ENCODE assay signal across 35 cellular contexts in the genomic region with DNA sequence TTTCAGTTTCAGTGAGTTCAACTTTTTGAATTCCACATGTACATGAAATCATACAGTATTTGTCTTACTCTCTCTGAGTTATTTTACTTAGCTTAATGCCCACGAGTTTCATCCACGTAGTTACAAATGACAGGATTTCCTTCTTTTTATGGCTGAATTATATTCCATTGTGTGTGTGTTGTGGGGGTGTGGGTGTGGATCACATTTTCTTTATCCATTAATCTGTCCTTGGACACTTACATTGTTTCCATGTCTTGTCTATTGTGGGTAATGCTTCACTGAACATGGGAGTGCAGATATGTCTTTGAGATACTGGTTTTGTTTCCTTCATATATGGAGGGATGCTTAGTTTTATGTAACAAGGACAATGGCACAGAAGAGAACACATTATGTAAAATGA.
"Had no signal": no experiment of that assay in that cellular context is flagged by ENCODE, and none has a peak within 500 bp of the region (broad histone marks: within the 10 kb centered on the region; RNA-seq: fewer than 3 reads in every experiment).

No MANE protein-coding gene starts in this region.

- H3K36me3 ChIP-seq: MG63 had no signal

- DNase-seq: Karpas-422, Kasumi-1, KG1, MG63, MM.1S, MV-4-11, NCI-H1048, NCI-H1092, NCI-H1092 treated with DMSO at 0.1 percent for 48 hours, NCI-H1105, NCI-H1105 treated with DMSO at 0.1 percent for 48 hours, NCI-H1417, NCI-H1417 treated with DMSO at 0.1 percent for 48 hours, NCI-H1436, NCI-H1436 treated with DMSO at 0.1 percent for 48 hours, NCI-H146, NCI-H1694, NCI-H1694 treated with DMSO at 0.1 percent for 48 hours, NCI-H187, NCI-H187 treated with DMSO at 0.1 percent for 48 hours, NCI-H1930, NCI-H2029, NCI-H2029 treated with DMSO at 0.1 percent for 48 hours, NCI-H2081, NCI-H2081 treated with DMSO at 0.1 percent for 48 hours, NCI-H2107, NCI-H2171, NCI-H2171 treated with DMSO at 0.1 percent for 48 hours, NCI-H2227 treated with DMSO at 0.1 percent for 48 hours, NCI-H226, NCI-H345, NCI-H446, NCI-H446 treated with DMSO at 0.1 percent for 48 hours, NCI-H510A had no signal

- H3K27me3 ChIP-seq: MG63 had no signal

- H3K4me3 ChIP-seq: MG63 had no signal

- H3K4me2 ChIP-seq: KMS-11 had no signal

- H3K9ac ChIP-seq: KMS-11 had no signal

- H3K9me3 ChIP-seq: MG63 had no signal

- H3K27ac ChIP-seq: KMS-11 had no signal
